1 cellular context compared by ENCODE assay signal in genomic region chr3:179563298-179563934, GRCh38.
TF ChIP-seq lines count a peak whose summit lies in the region.

No MANE protein-coding gene starts in this region.

TF ChIP-seq in GM12878, 131 proteins besides CTCF, POLR2A, EP300 and RAD21 (continued from another document):
- TF ChIP-seq DPF2 (IDR thresholded peaks at IDR 0.05) (peak; percentile 55; the same call in 1 of the 2 replicates), YY1 (IDR thresholded peaks at IDR 0.05; ENCODE audit: low read depth, low read length) (0 out of 2 replicates have a peak, but pooled peaks have one; percentile 41), NKRF (conservative IDR thresholded peaks at IDR 0.05) (peak; percentile 24; the same call in 1 of the 2 replicates), IKZF2 (IDR thresholded peaks at IDR 0.05) (peak in 1 of 2 experiments; percentile 23; a peak in 1 of 4 replicates), CBX5 (IDR thresholded peaks at IDR 0.05; ENCODE audit: low read depth) (0 out of 2 replicates have a peak, but pooled peaks have one; percentile 43), RELB (IDR thresholded peaks at IDR 0.05; ENCODE audit: low read depth) (no peak)
